Comparison of ENCODE assay signal across 1 cellular context in the genomic region with DNA sequence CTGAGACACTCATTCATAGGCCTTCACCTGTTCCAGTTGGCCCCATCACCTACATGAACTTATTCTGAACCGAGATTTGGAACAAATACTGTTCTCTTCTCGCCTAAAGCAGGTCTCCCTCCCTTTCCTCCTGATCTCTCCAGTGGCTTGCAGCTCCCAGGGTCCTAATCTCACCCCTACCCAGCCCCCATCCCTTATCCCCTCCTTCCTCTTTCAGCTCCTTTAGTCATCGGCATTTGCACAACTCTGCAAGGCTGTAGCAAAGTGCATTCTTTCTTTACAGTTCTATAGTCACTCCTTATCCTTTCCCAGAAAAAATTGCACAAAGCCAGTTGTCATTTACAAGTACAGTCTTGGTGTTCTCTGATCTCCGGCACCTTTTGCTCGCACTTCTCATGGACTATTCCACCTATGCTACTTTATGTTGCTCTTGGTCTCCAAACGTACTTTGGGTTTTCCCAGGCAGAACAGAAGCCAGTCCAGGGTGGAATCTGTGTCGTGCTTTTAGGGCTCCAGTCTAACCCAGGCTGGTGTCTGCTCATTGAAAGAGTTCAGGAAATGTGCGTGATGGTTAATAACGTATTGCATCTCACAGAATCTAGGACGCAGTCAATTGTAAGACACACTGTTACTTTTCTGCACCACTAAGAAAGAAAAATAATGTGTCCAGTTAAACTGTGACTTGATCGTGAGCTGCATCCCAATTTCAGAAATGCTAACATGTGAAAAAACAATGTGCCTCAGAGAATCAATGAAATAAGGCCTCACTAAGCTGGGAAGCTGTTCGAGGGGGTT.
A peak's percentile ranks its signal among the peaks of the same experiment; 100 is the strongest.
TF ChIP-seq lines count a peak whose summit lies in the region.

No MANE protein-coding gene starts in this region.

TF ChIP-seq in WTC11, 78 proteins besides CTCF, POLR2A, EP300 and RAD21:
- peak; percentile 62; the same call in 1 of the 2 replicates for TF ChIP-seq PRDM15 (CRISPR knock-in tag; IDR thresholded peaks at IDR 0.05)
- TF ChIP-seq, protein P1, sequence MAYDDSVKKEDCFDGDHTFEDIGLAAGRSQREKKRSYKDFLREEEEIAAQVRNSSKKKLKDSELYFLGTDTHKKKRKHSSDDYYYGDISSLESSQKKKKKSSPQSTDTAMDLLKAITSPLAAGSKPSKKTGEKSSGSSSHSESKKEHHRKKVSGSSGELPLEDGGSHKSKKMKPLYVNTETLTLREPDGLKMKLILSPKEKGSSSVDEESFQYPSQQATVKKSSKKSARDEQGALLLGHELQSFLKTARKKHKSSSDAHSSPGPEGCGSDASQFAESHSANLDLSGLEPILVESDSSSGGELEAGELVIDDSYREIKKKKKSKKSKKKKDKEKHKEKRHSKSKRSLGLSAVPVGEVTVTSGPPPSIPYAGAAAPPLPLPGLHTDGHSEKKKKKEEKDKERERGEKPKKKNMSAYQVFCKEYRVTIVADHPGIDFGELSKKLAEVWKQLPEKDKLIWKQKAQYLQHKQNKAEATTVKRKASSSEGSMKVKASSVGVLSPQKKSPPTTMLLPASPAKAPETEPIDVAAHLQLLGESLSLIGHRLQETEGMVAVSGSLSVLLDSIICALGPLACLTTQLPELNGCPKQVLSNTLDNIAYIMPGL (CRISPR knock-in tag; IDR thresholded peaks at IDR 0.05), result no peak
